8 cellular contexts compared by ENCODE assay signal in genomic region chr12:92080390-92081285, GRCh38.
DNase-seq lines count a peak whose midpoint lies in the region; ATAC-seq and TF ChIP-seq lines count a peak whose summit lies in the region.

No MANE protein-coding gene starts in this region.

- intact Hi-C loops in activated B cell treated with CpG ODN at 0.5 μM for 24 hours (cut with micrococcal nuclease): no loop called here
- intact Hi-C loops in left colon (cut with DNase I, micrococcal nuclease): no loop called here
- intact Hi-C loops in sciatic nerve (cut with DNase I): no loop called here

- H3K27me3 Mint-ChIP-seq in activated B cell treated with CpG ODN at 0.5 μM for 24 hours: no peaks in the 10 kb centered on the region

- peak; percentile 50 for ATAC-seq in GM19043 (IDR thresholded peaks at IDR 0.05; ENCODE audit: low read depth, unreplicated experiment)
- peak; percentile 70 for ATAC-seq in HG03432 (IDR thresholded peaks at IDR 0.05; ENCODE audit: unreplicated experiment)
- no peak for ATAC-seq in activated B cell treated with CpG ODN at 0.5 μM for 24 hours (ENCODE audit: low read depth)
- peak; percentile 83 for ATAC-seq in left colon
- no peak for ATAC-seq in sciatic nerve

- CTCF ChIA-PET in activated B cell treated with CpG ODN at 0.5 μM for 24 hours (lab: Charles Lee): no interaction called here

- peak overlapping the region; percentile 30 for H3K27ac Mint-ChIP-seq in activated B cell treated with CpG ODN at 0.5 μM for 24 hours

- H3K4me3 Mint-ChIP-seq in activated B cell treated with CpG ODN at 0.5 μM for 24 hours: no peak overlapping the region

- H3K27ac ChIP-seq in substantia nigra (ENCODE audit: low read depth, low read length, poor library complexity, severe bottlenecking): no peak overlapping the region

- in situ Hi-C loops in ACHN (cut with HindIII; ENCODE audit: low pct_ligation_motif_present, low pct_unique_long_range_greater_than_20kb, low sequenced_read_pairs): no loop called here

- no peak for TF ChIP-seq CTCF in activated B cell treated with CpG ODN at 0.5 μM for 24 hours (IDR thresholded peaks at IDR 0.05)

- DNase-seq in ACHN (peak; percentile 69), activated B cell treated with CpG ODN at 0.5 μM for 24 hours (no peak), left colon (no peak), substantia nigra (lab: John Stamatoyannopoulos, UW) (no peak), sciatic nerve (ENCODE audit: low spot score) (no peak)
- DNase-seq in stimulated activated CD4-positive, alpha-beta T cell treated with anti-CD3 and anti-CD28 coated beads, Interleukin-4, amount 100 ng/mL, for 4 hours: no peak

- no peaks in the 10 kb centered on the region for H3K36me3 Mint-ChIP-seq in activated B cell treated with CpG ODN at 0.5 μM for 24 hours (ENCODE audit: low read depth)

- POLR2A ChIA-PET in activated B cell treated with CpG ODN at 0.5 μM for 24 hours (lab: Charles Lee): no interaction called here

- H3K4me1 Mint-ChIP-seq in activated B cell treated with CpG ODN at 0.5 μM for 24 hours: peaks cover 48% of the 10 kb centered on the region

- no peaks in the 10 kb centered on the region for H3K9me3 Mint-ChIP-seq in activated B cell treated with CpG ODN at 0.5 μM for 24 hours

Comparison
In these comparisons a context has a peak if more than half of its experiments do, and no peak if none do; other contexts are left out.
1. ATAC-seq: peak in GM19043 (single experiment), HG03432 (single experiment) and left colon (single experiment); none in activated B cell treated with CpG ODN at 0.5 μM for 24 hours (single experiment) and sciatic nerve (single experiment).